In the genomic region with DNA sequence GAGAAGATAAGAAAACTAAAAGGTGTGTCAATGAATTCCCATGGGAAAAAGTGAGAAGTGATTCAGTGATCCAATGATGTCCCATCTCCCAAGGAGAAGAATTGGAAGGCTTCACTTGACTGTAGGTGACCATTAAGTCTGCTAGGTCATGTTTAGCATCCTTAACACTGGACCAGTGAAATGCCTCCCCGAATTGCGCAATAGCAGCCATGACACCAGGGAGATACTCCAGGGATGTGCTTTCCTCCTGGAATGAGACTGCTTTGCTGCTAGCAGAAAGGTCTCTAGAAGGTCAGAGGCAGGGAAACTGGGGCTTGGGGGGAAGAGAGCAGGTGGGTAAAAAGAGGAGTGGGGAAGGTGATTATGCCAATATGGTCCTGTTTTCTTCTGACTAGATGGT, we compare ENCODE assay signal across 7 cellular contexts.
"Had no signal": no experiment of that assay in that cellular context is flagged by ENCODE, and none has a peak within 500 bp of the region (broad histone marks: within the 10 kb centered on the region; RNA-seq: fewer than 3 reads in every experiment).

No MANE protein-coding gene starts in this region.

- H3K4me1 ChIP-seq: HAP-1 had no signal

- H3K4me3 Mint-ChIP-seq: GM23338, HFFc6 had no signal

- H3K9me3 ChIP-seq: HAP-1 had no signal

- H2AFZ ChIP-seq: GM23338 had no signal

- H3K36me3 ChIP-seq: HAP-1 had no signal

- H3K9me3 Mint-ChIP-seq: GM23338 had no signal

- DNase-seq: H7, HFFc6, KG1 had no signal

- H3K4me2 ChIP-seq: GM23338 had no signal

- FAIRE-seq: HTR-8/SVneo had no signal

- H3K4me3 ChIP-seq: GM23338, HAP-1 had no signal

- H3K27ac Mint-ChIP-seq: GM23338, HFFc6 had no signal

- ATAC-seq: GM23338, HCT116 had no signal
